In the genomic region with DNA sequence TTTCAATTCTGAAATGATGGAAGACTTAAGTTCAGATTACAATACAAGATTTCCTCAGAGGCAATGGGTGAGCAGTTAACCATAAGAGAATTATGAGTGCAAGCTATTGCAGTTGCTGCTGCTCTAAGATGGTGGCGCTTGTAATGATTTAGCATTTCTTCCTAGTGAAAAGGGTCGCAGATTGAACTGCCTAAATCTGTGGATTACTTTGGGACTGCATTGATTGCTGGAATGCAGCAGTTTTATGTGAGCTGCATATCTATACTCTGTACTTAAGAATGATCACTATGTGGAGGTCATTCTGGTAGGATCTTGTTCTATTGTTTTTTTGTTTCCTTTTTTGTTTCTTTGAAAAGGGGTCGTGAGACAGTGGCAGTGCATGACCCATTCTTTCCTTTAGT, we compare ENCODE assay signal across 14 cellular contexts. TPM values are rescaled to one million over a fixed set of nuclear protein-coding genes. Genes with fewer than 3 reads are reported as not detected.
A peak's percentile ranks its signal among the peaks of the same experiment; 100 is the strongest.
DNase-seq lines count a peak whose midpoint lies in the region; ATAC-seq and TF ChIP-seq lines count a peak whose summit lies in the region.
"Had no signal": no experiment of that assay in that cellular context is flagged by ENCODE, and none has a peak within 500 bp of the region (broad histone marks: within the 10 kb centered on the region; RNA-seq: fewer than 3 reads in every experiment).

No MANE protein-coding gene starts in this region.

- peak overlapping the region in 1 of 2 donors; percentile 71 for H3K4me3 Mint-ChIP-seq in activated T-cell treated with anti-CD3 and anti-CD28 coated beads, Interleukin-2, amount 50 U/mL, for 72 hours
- peak overlapping the region; percentile 59 for H3K4me3 Mint-ChIP-seq in activated T-helper 17 cell treated with anti-CD3 and anti-CD28 coated beads, Interleukin-2, amount 50 U/mL, for 72 hours
- H3K4me3 Mint-ChIP-seq: activated CD4-positive, alpha-beta T cell treated with anti-CD3 and anti-CD28 coated beads, Interleukin-2, amount 10 ng/mL, durations not matched to agents 7 days and 5 days had no signal

- no peaks in the 10 kb centered on the region for H3F3A ChIP-seq in smooth muscle cell (ENCODE audit: low read depth)

- 62% methylated on average over 3 of the region's 3 CpGs for WGBS in hepatocyte (ENCODE audit: low lambda C conversion rate, missing lambda C conversion rate)
- 47% methylated on average over 3 of the region's 3 CpGs for WGBS in smooth muscle cell (ENCODE audit: low lambda C conversion rate)
- 60% methylated on average over 3 of the region's 3 CpGs for WGBS in esophagus muscularis mucosa

- peak overlapping the region; percentile 68 for H3K27ac Mint-ChIP-seq in activated T-cell treated with anti-CD3 and anti-CD28 coated beads, Interleukin-2, amount 50 U/mL, for 72 hours
- H3K27ac Mint-ChIP-seq in activated T-helper 17 cell treated with anti-CD3 and anti-CD28 coated beads, Interleukin-2, amount 50 U/mL, for 72 hours = peak overlapping the region; percentile 46
- H3K27ac Mint-ChIP-seq: activated CD4-positive, alpha-beta T cell treated with anti-CD3 and anti-CD28 coated beads, Interleukin-2, amount 10 ng/mL, durations not matched to agents 7 days and 5 days had no signal

- H3K9me3 ChIP-seq in hepatocyte (ENCODE audit: low read depth) (no peaks in the 10 kb centered on the region), smooth muscle cell (replicated peaks; ENCODE audit: low read depth) (no peaks in the 10 kb centered on the region), esophagus muscularis mucosa (no peaks in the 10 kb centered on the region)
- H3K9me3 ChIP-seq: suprapubic skin had no signal

- no peak for TF ChIP-seq EP300 in esophagus muscularis mucosa (IDR thresholded peaks at IDR 0.05)

- H4K20me1 ChIP-seq in hepatocyte (ENCODE audit: insufficient read depth, poor library complexity, severe bottlenecking) (peaks cover 94% of the 10 kb centered on the region), smooth muscle cell (ENCODE audit: low read depth) (peaks cover 95% of the 10 kb centered on the region)

- intact Hi-C loops in esophagus muscularis mucosa (cut with DNase I) = no loop called here

- H3K36me3 Mint-ChIP-seq in activated T-cell treated with anti-CD3 and anti-CD28 coated beads, Interleukin-2, amount 50 U/mL, for 72 hours (ENCODE audit: insufficient read depth in 2 of 2) = peaks cover 0 to 20% of the 10 kb centered on the region in 2 donors
- peaks cover 70% of the 10 kb centered on the region for H3K36me3 Mint-ChIP-seq in activated T-helper 17 cell treated with anti-CD3 and anti-CD28 coated beads, Interleukin-2, amount 50 U/mL, for 72 hours (ENCODE audit: low read depth)

- TF ChIP-seq CTCF in hepatocyte (IDR thresholded peaks at IDR 0.05; ENCODE audit: poor library complexity) (no peak), smooth muscle cell (IDR thresholded peaks at IDR 0.05; ENCODE audit: borderline replicate concordance, insufficient read depth, poor library complexity, severe bottlenecking) (no peak), esophagus muscularis mucosa (IDR thresholded peaks at IDR 0.05) (no peak)

- no peaks in the 10 kb centered on the region for H3K36me3 ChIP-seq in hepatocyte (replicated peaks; ENCODE audit: insufficient read depth, low read depth)
- H3K36me3 ChIP-seq in smooth muscle cell (ENCODE audit: low read depth) = no peaks in the 10 kb centered on the region
- peaks cover 0 to 4% (median 0%) of the 10 kb centered on the region in 4 donors for H3K36me3 ChIP-seq in esophagus muscularis mucosa
- H3K36me3 ChIP-seq: suprapubic skin had no signal

- H2AFZ ChIP-seq in hepatocyte (no peak overlapping the region), smooth muscle cell (ENCODE audit: low read depth) (no peak overlapping the region)

- H3K27me3 ChIP-seq in hepatocyte (no peaks in the 10 kb centered on the region), smooth muscle cell (ENCODE audit: low read depth) (no peaks in the 10 kb centered on the region), esophagus muscularis mucosa (no peaks in the 10 kb centered on the region)
- H3K27me3 ChIP-seq: suprapubic skin had no signal

- TF ChIP-seq POLR2A in esophagus muscularis mucosa (IDR thresholded peaks at IDR 0.05; ENCODE audit: low read depth) = no peak

- peaks cover 70% of the 10 kb centered on the region for H3K4me1 Mint-ChIP-seq in activated T-cell treated with anti-CD3 and anti-CD28 coated beads, Interleukin-2, amount 50 U/mL, for 72 hours (ENCODE audit: low read depth)
- peaks cover 34% of the 10 kb centered on the region for H3K4me1 Mint-ChIP-seq in activated T-helper 17 cell treated with anti-CD3 and anti-CD28 coated beads, Interleukin-2, amount 50 U/mL, for 72 hours

- no peaks in the 10 kb centered on the region for H3K27me3 Mint-ChIP-seq in activated T-cell treated with anti-CD3 and anti-CD28 coated beads, Interleukin-2, amount 50 U/mL, for 72 hours (ENCODE audit: low read depth)
- no peaks in the 10 kb centered on the region for H3K27me3 Mint-ChIP-seq in activated T-helper 17 cell treated with anti-CD3 and anti-CD28 coated beads, Interleukin-2, amount 50 U/mL, for 72 hours
- H3K27me3 Mint-ChIP-seq: activated CD4-positive, alpha-beta T cell treated with anti-CD3 and anti-CD28 coated beads, Interleukin-2, amount 10 ng/mL, durations not matched to agents 7 days and 5 days had no signal

- H3K4me3 ChIP-seq in hepatocyte (no peak overlapping the region), smooth muscle cell (no peak overlapping the region), esophagus muscularis mucosa (no peak overlapping the region)
- H3K4me3 ChIP-seq: suprapubic skin had no signal

- H3K9me3 Mint-ChIP-seq in activated T-cell treated with anti-CD3 and anti-CD28 coated beads, Interleukin-2, amount 50 U/mL, for 72 hours = no peaks in the 10 kb centered on the region
- H3K9me3 Mint-ChIP-seq in activated T-helper 17 cell treated with anti-CD3 and anti-CD28 coated beads, Interleukin-2, amount 50 U/mL, for 72 hours = no peaks in the 10 kb centered on the region

- H3K9ac ChIP-seq in smooth muscle cell (ENCODE audit: low read depth) = no peak overlapping the region

- peaks cover 94% of the 10 kb centered on the region for H3K79me2 ChIP-seq in hepatocyte
- H3K79me2 ChIP-seq in smooth muscle cell (ENCODE audit: low read depth) = peaks cover 95% of the 10 kb centered on the region

- ATAC-seq in activated T-cell treated with anti-CD3 and anti-CD28 coated beads, Interleukin-2, amount 50 U/mL, for 72 hours (replicated peaks in 1 of 2) = peak in 1 of 2 donors; percentile 14
- peak; percentile 17 for ATAC-seq in activated T-helper 17 cell treated with anti-CD3 and anti-CD28 coated beads, Interleukin-2, amount 50 U/mL, for 72 hours (replicated peaks)
- ATAC-seq: HCT116 had no signal

- peaks cover 11% of the 10 kb centered on the region for H3K4me1 ChIP-seq in hepatocyte (ENCODE audit: insufficient read depth)
- H3K4me1 ChIP-seq in smooth muscle cell (ENCODE audit: low read depth) = peaks cover 24% of the 10 kb centered on the region
- H3K4me1 ChIP-seq in esophagus muscularis mucosa = peaks cover 85 to 93% (median 91%) of the 10 kb centered on the region in 4 donors

- DNase-seq in activated T-cell treated with anti-CD3 and anti-CD28 coated beads, Interleukin-2, amount 50 U/mL, for 72 hours = no peak
- no peak for DNase-seq in activated T-cell treated with anti-CD3 and anti-CD28 coated beads, Interleukin-2, amount 50 U/mL, for 1 hour
- DNase-seq in hepatocyte (ENCODE audit: low spot score) (no peak), smooth muscle cell (lab: John Stamatoyannopoulos, UW; ENCODE audit: unreplicated experiment) (no peak), T-helper 1 cell (no peak), inferior parietal cortex (ENCODE audit: extremely low spot score) (no peak), esophagus muscularis mucosa (ENCODE audit: extremely low spot score) (no peak)
- DNase-seq: activated CD4-positive, alpha-beta T cell treated with anti-CD3 and anti-CD28 coated beads, Interleukin-2, amount 10 ng/mL, durations not matched to agents 7 days and 5 days; islet precursor cell; NCI-H1092 treated with DMSO at 0.1 percent for 48 hours; stimulated activated CD4-positive, alpha-beta T cell treated with anti-CD3 and anti-CD28 coated beads, Interleukin-4, amount 100 ng/mL, for 24 hours had no signal

- H3K4me2 ChIP-seq in hepatocyte (peak overlapping the region; percentile 53), smooth muscle cell (peak overlapping the region; percentile 3)

- H3K27ac ChIP-seq in hepatocyte = no peak overlapping the region
- H3K27ac ChIP-seq in smooth muscle cell (ENCODE audit: low read depth) = peak overlapping the region; percentile 4
- no peak overlapping the region for H3K27ac ChIP-seq in esophagus muscularis mucosa (replicated peaks in 1 of 4)
- H3K27ac ChIP-seq: suprapubic skin had no signal

- no peaks in the 10 kb centered on the region for H3K9me2 ChIP-seq in hepatocyte (replicated peaks; ENCODE audit: insufficient read depth)

RNA-seq across cellular contexts. Expression of a gene that starts 5.3 kb away (rescaled TPM):
- total RNA-seq in activated T-cell treated with anti-CD3 and anti-CD28 coated beads, Interleukin-2, amount 50 U/mL, for 72 hours = 10 to 100 TPM; 40.2 to 45.0 TPM
- total RNA-seq in activated T-helper 17 cell treated with anti-CD3 and anti-CD28 coated beads, Interleukin-2, amount 50 U/mL, for 72 hours = 10 to 100 TPM; 25.9 to 29.9 TPM
- total RNA-seq in hepatocyte = 35.6 and 38.5 TPM in 2 replicates
- 12.0 and 13.7 TPM in 2 replicates for polyA plus RNA-seq in hepatocyte
- 37.6 and 39.3 TPM in 2 replicates for total RNA-seq in smooth muscle cell
- 12.3 and 12.7 TPM in 2 replicates for polyA plus RNA-seq in smooth muscle cell
- 10 to 100 TPM; 35.7 to 42.0 (median 38.8) TPM for total RNA-seq in esophagus muscularis mucosa
